1 cellular context compared by ENCODE assay signal in genomic region chr6:73704798-73705197, GRCh38.
TF ChIP-seq lines count a peak whose summit lies in the region.

No MANE protein-coding gene starts in this region.

TF ChIP-seq in HepG2, 621 proteins besides CTCF, POLR2A, EP300 and RAD21:
- TF ChIP-seq MLXIP (CRISPR knock-in tag; IDR thresholded peaks at IDR 0.05; ENCODE audit: borderline replicate concordance) = no peak
- no peak for TF ChIP-seq ZNF552 (CRISPR knock-in tag; IDR thresholded peaks at IDR 0.05; ENCODE audit: borderline replicate concordance)
- TF ChIP-seq ZNF773 (CRISPR knock-in tag; IDR thresholded peaks at IDR 0.05; ENCODE audit: borderline replicate concordance) = no peak
- no peak for TF ChIP-seq ZNF329 (CRISPR knock-in tag; IDR thresholded peaks at IDR 0.05; ENCODE audit: low read depth)
- no peak for TF ChIP-seq POGZ (CRISPR knock-in tag; IDR thresholded peaks at IDR 0.05)
- TF ChIP-seq IKZF1 (IDR thresholded peaks at IDR 0.05) = no peak
- TF ChIP-seq, protein P1, sequence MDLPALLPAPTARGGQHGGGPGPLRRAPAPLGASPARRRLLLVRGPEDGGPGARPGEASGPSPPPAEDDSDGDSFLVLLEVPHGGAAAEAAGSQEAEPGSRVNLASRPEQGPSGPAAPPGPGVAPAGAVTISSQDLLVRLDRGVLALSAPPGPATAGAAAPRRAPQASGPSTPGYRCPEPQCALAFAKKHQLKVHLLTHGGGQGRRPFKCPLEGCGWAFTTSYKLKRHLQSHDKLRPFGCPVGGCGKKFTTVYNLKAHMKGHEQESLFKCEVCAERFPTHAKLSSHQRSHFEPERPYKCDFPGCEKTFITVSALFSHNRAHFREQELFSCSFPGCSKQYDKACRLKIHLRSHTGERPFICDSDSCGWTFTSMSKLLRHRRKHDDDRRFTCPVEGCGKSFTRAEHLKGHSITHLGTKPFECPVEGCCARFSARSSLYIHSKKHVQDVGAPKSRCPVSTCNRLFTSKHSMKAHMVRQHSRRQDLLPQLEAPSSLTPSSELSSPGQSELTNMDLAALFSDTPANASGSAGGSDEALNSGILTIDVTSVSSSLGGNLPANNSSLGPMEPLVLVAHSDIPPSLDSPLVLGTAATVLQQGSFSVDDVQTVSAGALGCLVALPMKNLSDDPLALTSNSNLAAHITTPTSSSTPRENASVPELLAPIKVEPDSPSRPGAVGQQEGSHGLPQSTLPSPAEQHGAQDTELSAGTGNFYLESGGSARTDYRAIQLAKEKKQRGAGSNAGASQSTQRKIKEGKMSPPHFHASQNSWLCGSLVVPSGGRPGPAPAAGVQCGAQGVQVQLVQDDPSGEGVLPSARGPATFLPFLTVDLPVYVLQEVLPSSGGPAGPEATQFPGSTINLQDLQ (CRISPR knock-in tag; IDR thresholded peaks at IDR 0.05) = no peak
- no peak for TF ChIP-seq IKZF5 (CRISPR knock-in tag; IDR thresholded peaks at IDR 0.05)
- TF ChIP-seq ZNF784 (CRISPR knock-in tag; IDR thresholded peaks at IDR 0.05; ENCODE audit: borderline replicate concordance) = no peak
- no peak for TF ChIP-seq CHD4 (IDR thresholded peaks at IDR 0.05; ENCODE audit: borderline replicate concordance, low read length)
- no peak for TF ChIP-seq ZNF451 (CRISPR knock-in tag; IDR thresholded peaks at IDR 0.05)
- no peak for TF ChIP-seq ZNF383 (CRISPR knock-in tag; IDR thresholded peaks at IDR 0.05; ENCODE audit: borderline replicate concordance)
- no peak for TF ChIP-seq ZNF33A (CRISPR knock-in tag; IDR thresholded peaks at IDR 0.05; ENCODE audit: borderline replicate concordance)
- no peak for TF ChIP-seq NFIC (IDR thresholded peaks at IDR 0.05; ENCODE audit: low read length)
- TF ChIP-seq ZNF382 (CRISPR knock-in tag; IDR thresholded peaks at IDR 0.05; ENCODE audit: borderline replicate concordance) = no peak
- TF ChIP-seq NFKBIZ (CRISPR knock-in tag; IDR thresholded peaks at IDR 0.05) = no peak
- no peak for TF ChIP-seq LBX2 (CRISPR knock-in tag; IDR thresholded peaks at IDR 0.05; ENCODE audit: borderline replicate concordance)
- no peak for TF ChIP-seq ZNF850 (CRISPR knock-in tag; conservative IDR thresholded peaks at IDR 0.05)
- no peak for TF ChIP-seq HDAC6 (IDR thresholded peaks at IDR 0.05; ENCODE audit: low read depth, low read length)
